In genomic region chr20:9068896-9069663, GRCh38 we compare ENCODE assay signal across 8 cellular contexts. TPM values are rescaled to one million over a fixed set of nuclear protein-coding genes. Genes with fewer than 3 reads are reported as not detected.
DNase-seq lines count a peak whose midpoint lies in the region; ATAC-seq, FAIRE-seq and TF ChIP-seq lines count a peak whose summit lies in the region.

TSS of gene PLCB4 (plus strand) at chr20:9069087. CDS start at chr20:9307815, 238,728 bp downstream.

- intact Hi-C loops in right cardiac atrium (cut with DNase I), result loop anchor here in 2 of 4 donors (5.0 to 10.0 kb wide), 2 partner anchors 214 to 288 kb away; no protein-coding TSS in a partner anchor

- ATAC-seq in right cardiac atrium (peak; percentile 33 to 52), HG03175 (IDR thresholded peaks at IDR 0.05; ENCODE audit: unreplicated experiment) (no peak)

- no peak for FAIRE-seq in astrocyte (lab: Jason Lieb, UNC)

- peaks cover 29% of the 10 kb centered on the region for H3K4me1 Mint-ChIP-seq in astrocyte (ENCODE audit: low read depth, unreplicated experiment)

- H3K27ac ChIP-seq in astrocyte (ENCODE audit: low read depth, low read length) (peak within 1 kb of the TSS; percentile 18), right cardiac atrium (ENCODE audit: low read length) (peak within 1 kb of the TSS; percentile 76)

- TF ChIP-seq CTCF in astrocyte (IDR thresholded peaks at IDR 0.05; ENCODE audit: insufficient read depth, low read depth, low read length), result no peak
- no peak for TF ChIP-seq CTCF in GM20000 (IDR thresholded peaks at IDR 0.05; ENCODE audit: extremely low read depth, missing control alignments)

- H3K36me3 ChIP-seq in astrocyte (ENCODE audit: insufficient read depth, low read length), result no peaks in the 10 kb centered on the region

- H3K27me3 Mint-ChIP-seq in astrocyte (ENCODE audit: low read depth, unreplicated experiment), result no peaks in the 10 kb centered on the region

- peak within 1 kb of the TSS; percentile 74 for H2AFZ ChIP-seq in astrocyte (ENCODE audit: low read depth, low read length)

- peak within 1 kb of the TSS; percentile 66 for H3K9ac ChIP-seq in astrocyte (ENCODE audit: low read length)

- peaks cover 12% of the 10 kb centered on the region for H3K79me2 ChIP-seq in astrocyte (ENCODE audit: insufficient read depth, low read length)

- H3K27ac Mint-ChIP-seq in astrocyte (ENCODE audit: unreplicated experiment), result peak within 1 kb of the TSS; percentile 55

- no peaks in the 10 kb centered on the region for H3K9me3 Mint-ChIP-seq in astrocyte (ENCODE audit: unreplicated experiment)

- H4K20me1 ChIP-seq in astrocyte (ENCODE audit: insufficient read depth, low read length), result no peaks in the 10 kb centered on the region

- peak within 1 kb of the TSS; percentile 73 for H3K4me3 ChIP-seq in astrocyte (ENCODE audit: insufficient read depth, low read depth, low read length)
- peak within 1 kb of the TSS; percentile 92 for H3K4me3 ChIP-seq in right cardiac atrium (ENCODE audit: low read length)

- H3K36me3 Mint-ChIP-seq in astrocyte (ENCODE audit: low read depth, unreplicated experiment), result peaks cover 4% of the 10 kb centered on the region

- WGBS in right cardiac atrium, result under 1% methylated on average over 68 of the region's 68 CpGs

- H3K4me1 ChIP-seq in astrocyte (ENCODE audit: insufficient read depth, low read length), result peaks cover 10% of the 10 kb centered on the region
- peaks cover 5% of the 10 kb centered on the region for H3K4me1 ChIP-seq in right cardiac atrium (ENCODE audit: control insufficient read depth, insufficient read depth, low read length)

- peak within 1 kb of the TSS; percentile 93 for H3K4me2 ChIP-seq in astrocyte (ENCODE audit: low read length)

- H3K4me3 Mint-ChIP-seq in astrocyte (ENCODE audit: unreplicated experiment), result peak within 1 kb of the TSS; percentile 97

- DNase-seq in DMS53 (lab: John Stamatoyannopoulos, UW), result peak; percentile 89
- DNase-seq in NCI-H2081 (lab: John Stamatoyannopoulos, UW), result peak; percentile 87 to 94
- DNase-seq in astrocyte (ENCODE audit: low read depth), result peak; percentile 39
- peak; percentile 46 to 80 (median 80) for DNase-seq in right cardiac atrium
- DNase-seq in retina, result peak; percentile 91
- no peak for DNase-seq in GM20000 (ENCODE audit: low spot score)
- no peak for DNase-seq in activated CD4-positive, alpha-beta T cell treated with anti-CD3 and anti-CD28 coated beads, Interleukin-2, amount 50 U/mL, for 1 hour

- H3K9me3 ChIP-seq in astrocyte (ENCODE audit: insufficient read depth, low read depth, low read length) (no peaks in the 10 kb centered on the region), right cardiac atrium (ENCODE audit: control insufficient read depth, low read length) (no peaks in the 10 kb centered on the region)

- H3K27me3 ChIP-seq in astrocyte (ENCODE audit: insufficient read depth, low read length) (no peaks in the 10 kb centered on the region), right cardiac atrium (ENCODE audit: control insufficient read depth, insufficient read depth) (no peaks in the 10 kb centered on the region)

RNA-seq across cellular contexts. Expression of gene PLCB4, which starts in this region (rescaled TPM):
- total RNA-seq in astrocyte, result 38.9 and 58.2 TPM in 2 replicates
- 10 to 100 TPM; 22.8 to 42.2 (median 28.3) TPM for total RNA-seq in right cardiac atrium
- polyA plus RNA-seq in right cardiac atrium, result 9.4 TPM

Comparison
In these comparisons a context has a peak if more than half of its experiments do, and no peak if none do; other contexts are left out.
1. DNase-seq: peak in DMS53 (single experiment), NCI-H2081 (2 of 2), astrocyte (single experiment), right cardiac atrium (3 of 3) and retina (single experiment); none in GM20000 (single experiment) and activated CD4-positive, alpha-beta T cell treated with anti-CD3 and anti-CD28 coated beads, Interleukin-2, amount 50 U/mL, for 1 hour (single experiment).